13 cellular contexts compared by ENCODE assay signal in the genomic region with DNA sequence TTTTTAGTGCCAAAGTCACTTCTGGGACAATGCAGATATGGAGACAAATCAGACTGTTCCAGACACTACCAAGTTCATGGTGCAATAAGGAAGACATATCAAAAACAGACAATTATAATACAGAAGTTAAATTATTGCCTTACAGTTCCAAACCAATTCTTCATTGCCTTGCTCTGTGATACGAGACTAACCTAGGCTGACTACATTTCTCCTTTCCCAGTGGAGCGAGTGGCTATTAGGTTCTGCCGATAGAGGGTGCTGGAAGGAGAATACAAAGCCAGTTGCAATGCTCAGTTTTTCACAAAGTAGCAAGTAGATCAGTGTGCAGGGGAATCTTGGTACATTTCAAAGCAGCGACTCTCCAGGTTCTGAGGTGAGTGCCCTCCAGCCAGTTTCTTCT.
DNase-seq lines count a peak whose midpoint lies in the region; ATAC-seq and TF ChIP-seq lines count a peak whose summit lies in the region.
"Had no signal": no experiment of that assay in that cellular context is flagged by ENCODE, and none has a peak within 500 bp of the region (broad histone marks: within the 10 kb centered on the region; RNA-seq: fewer than 3 reads in every experiment).

No MANE protein-coding gene starts in this region.

- no peak for ATAC-seq in foreskin keratinocyte
- ATAC-seq in GM21360 (IDR thresholded peaks at IDR 0.05; ENCODE audit: unreplicated experiment): no peak
- ATAC-seq in HG03135 (IDR thresholded peaks at IDR 0.05; ENCODE audit: unreplicated experiment): no peak

- H3K4me1 ChIP-seq in foreskin keratinocyte: no peaks in the 10 kb centered on the region

- no peak overlapping the region for H3K4me3 ChIP-seq in retinal pigment epithelial cell (ENCODE audit: low read length)
- H3K4me3 ChIP-seq: PC-9 had no signal

- H3K27me3 ChIP-seq in foreskin keratinocyte: no peaks in the 10 kb centered on the region

- peak; percentile 4 for DNase-seq in DMS 273 (lab: John Stamatoyannopoulos, UW; ENCODE audit: unreplicated experiment)
- DNase-seq in DMS 273 treated with DMSO at 0.1 percent for 48 hours (lab: John Stamatoyannopoulos, UW): no peak
- peak; percentile 84 for DNase-seq in SK-MEL-5 (ENCODE audit: low read depth, low spot score)
- no peak for DNase-seq in foreskin keratinocyte
- no peak for DNase-seq in retinal pigment epithelial cell (ENCODE audit: low read depth)
- DNase-seq in superior temporal gyrus (ENCODE audit: extremely low spot score): no peak
- DNase-seq: 8988T; amygdala; NCI-H2081 treated with DMSO at 0.1 percent for 48 hours; PC-9; stimulated activated naive CD4-positive, alpha-beta T cell had no signal

- in situ Hi-C loops in SK-MEL-5 (cut with HindIII; ENCODE audit: low pct_unique_long_range_greater_than_20kb, low sequenced_read_pairs): loop anchor here (10.0 kb wide), 1 partner anchor 165 kb away; no protein-coding TSS in a partner anchor

- no peak overlapping the region for H3K27ac ChIP-seq in foreskin keratinocyte
- H3K27ac ChIP-seq: PC-9 had no signal

- TF ChIP-seq CTCF in foreskin keratinocyte (conservative IDR thresholded peaks at IDR 0.05) (peak; percentile 52), retinal pigment epithelial cell (conservative IDR thresholded peaks at IDR 0.05; ENCODE audit: low read depth, low read length) (peak; percentile 36)

Comparison
In these comparisons a context has a peak if more than half of its experiments do, and no peak if none do; other contexts are left out.
1. DNase-seq: peak in DMS 273 (single experiment) and SK-MEL-5 (single experiment); none in DMS 273 treated with DMSO at 0.1 percent for 48 hours (single experiment), foreskin keratinocyte (0 of 2), retinal pigment epithelial cell (single experiment) and superior temporal gyrus (single experiment).